ENCODE assay signal across 18 cellular contexts in genomic region chr1:45411510-45411899, GRCh38.
DNase-seq lines count a peak whose midpoint lies in the region; ATAC-seq, FAIRE-seq and TF ChIP-seq lines count a peak whose summit lies in the region.
"Had no signal": no experiment of that assay in that cellular context is flagged by ENCODE, and none has a peak within 500 bp of the region (broad histone marks: within the 10 kb centered on the region; RNA-seq: fewer than 3 reads in every experiment).

No MANE protein-coding gene starts in this region.

- no peak overlapping the region for H3K4me3 ChIP-seq in A549
- H3K4me3 ChIP-seq in H7 (ENCODE audit: insufficient read depth, low read depth, low read length): no peak overlapping the region
- no peak overlapping the region for H3K4me3 ChIP-seq in PC-3 (ENCODE audit: low read length)
- H3K4me3 ChIP-seq: coronary artery, GM12878, lung, psoas muscle, SK-N-MC, uterus had no signal

- no peak for TF ChIP-seq POLR2A in A549 (IDR thresholded peaks at IDR 0.05; ENCODE audit: low read length)

- H2AFZ ChIP-seq in PC-3 (ENCODE audit: low read length): peak overlapping the region; percentile 41; the same call in 1 of the 2 replicates

- H3K9ac ChIP-seq in PC-3 (ENCODE audit: low read length): no peak overlapping the region

- CTCF ChIA-PET in A549 (lab: Yijun Ruan, JAX): interaction anchor here (1.1 kb wide), 1 partner anchor 8 kb away, joined by 3 read pairs; no protein-coding TSS in a partner anchor
- CTCF ChIA-PET in PC-3 (lab: Charles Lee): no interaction called here

- TF ChIP-seq EP300 in A549 (IDR thresholded peaks at IDR 0.05): no peak

- no peak overlapping the region for H3K4me2 ChIP-seq in A549
- H3K4me2 ChIP-seq in PC-3 (ENCODE audit: low read length): peak overlapping the region; percentile 58

- H3K27ac ChIP-seq in A549: no peak overlapping the region
- peak overlapping the region; percentile 65 for H3K27ac ChIP-seq in PC-3 (ENCODE audit: low read length)
- H3K27ac ChIP-seq: coronary artery, epithelial cell of prostate, psoas muscle, SK-N-MC, uterus had no signal

- TF ChIP-seq RAD21 in A549 (conservative IDR thresholded peaks at IDR 0.05 in 1 of 2, IDR thresholded peaks at IDR 0.05 in 1 of 2): no peak

- no peaks in the 10 kb centered on the region for H3K9me2 ChIP-seq in PC-3 (replicated peaks; ENCODE audit: low read length)

- intact Hi-C loops in PC-3 (cut with micrococcal nuclease): loop anchor here (2.0 kb wide), 1 partner anchor 401 kb away; the partner anchor contains the start of gene HECTD3

- peak; percentile 30 to 37; a peak in 3 of 6 replicates for ATAC-seq in A549
- ATAC-seq in PC-3: peak; percentile 62
- ATAC-seq in GM19328 (IDR thresholded peaks at IDR 0.05; ENCODE audit: unreplicated experiment): no peak
- ATAC-seq in GM19023 (IDR thresholded peaks at IDR 0.05; ENCODE audit: unreplicated experiment): no peak
- ATAC-seq: GM12878; psoas muscle; stimulated activated naive CD8-positive, alpha-beta T cell treated with anti-CD3 and anti-CD28 coated beads, Interleukin-15, amount 100 ng/mL, for 72 hours had no signal

- H3K36me3 ChIP-seq in H7 (replicated peaks; ENCODE audit: control insufficient read depth, insufficient read depth, low read length): no peaks in the 10 kb centered on the region
- H3K36me3 ChIP-seq in PC-3 (ENCODE audit: low read depth, low read length): no peaks in the 10 kb centered on the region
- H3K36me3 ChIP-seq: uterus had no signal

- no peaks in the 10 kb centered on the region for H3K9me3 ChIP-seq in A549
- H3K9me3 ChIP-seq in PC-3 (ENCODE audit: low read length): no peaks in the 10 kb centered on the region
- H3K9me3 ChIP-seq: psoas muscle, uterus had no signal

- H3F3A ChIP-seq in PC-3 (ENCODE audit: low read length, unreplicated experiment): no peaks in the 10 kb centered on the region

- H3K4me1 ChIP-seq in A549 (no peaks in the 10 kb centered on the region), PC-3 (ENCODE audit: insufficient read depth, low read length) (peaks cover 18% of the 10 kb centered on the region)
- H3K4me1 ChIP-seq: psoas muscle, uterus had no signal

- FAIRE-seq in A549 (lab: Jason Lieb, UNC): no peak
- FAIRE-seq: GM12878 had no signal

- no peak for TF ChIP-seq CTCF in A549 (IDR thresholded peaks at IDR 0.05)
- TF ChIP-seq CTCF in PC-3 (conservative IDR thresholded peaks at IDR 0.05; ENCODE audit: low read depth, low read length): peak; percentile 42

- no peaks in the 10 kb centered on the region for H3K79me2 ChIP-seq in PC-3 (ENCODE audit: low read length)

- no peak for DNase-seq in A549 (ENCODE audit: low read depth in 1 of 2, low spot score in 1 of 2)
- peak; percentile 18 for DNase-seq in H7
- peak; percentile 48 for DNase-seq in PC-3
- DNase-seq in islet precursor cell: peak; percentile 53
- DNase-seq in NCI-H1105 (lab: John Stamatoyannopoulos, UW): no peak
- DNase-seq in amygdala (lab: John Stamatoyannopoulos, UW): no peak
- DNase-seq: activated naive CD4-positive, alpha-beta T cell treated with anti-CD3 and anti-CD28 coated beads, Interleukin-2, amount 50 U/mL, for 16 hours; psoas muscle; stimulated activated naive CD8-positive, alpha-beta T cell treated with anti-CD3 and anti-CD28 coated beads, Interleukin-15, amount 100 ng/mL, for 72 hours; T1000; uterus had no signal

- H3K27me3 ChIP-seq in H7 (ENCODE audit: control insufficient read depth, insufficient read depth, low read length) (no peaks in the 10 kb centered on the region), PC-3 (ENCODE audit: low read length) (no peaks in the 10 kb centered on the region)
- H3K27me3 ChIP-seq: uterus had no signal

- POLR2A ChIA-PET in A549 (lab: Yijun Ruan, JAX): no interaction called here
- POLR2A ChIA-PET in PC-3 (lab: Charles Lee; ENCODE audit: unreplicated experiment): no interaction called here

- no TSS peak for BruUV-seq in PC-3 (replicated peaks; lab: Mats Ljungman, UMichigan)

- no peaks in the 10 kb centered on the region for H4K20me1 ChIP-seq in PC-3 (ENCODE audit: low read length)

- 56% methylated on average over 3 of the region's 3 CpGs for WGBS in A549 (ENCODE audit: missing lambda C conversion rate)

TF ChIP-seq in A549, 52 proteins besides CTCF, POLR2A, EP300 and RAD21:
- TF ChIP-seq FOSB (CRISPR knock-in tag; IDR thresholded peaks at IDR 0.05) (no peak), FOXS1 (CRISPR knock-in tag; IDR thresholded peaks at IDR 0.05) (no peak), TP53 (CRISPR knock-in tag; IDR thresholded peaks at IDR 0.05) (no peak), NR3C1 (IDR thresholded peaks at IDR 0.05) (no peak), RFX5 (IDR thresholded peaks at IDR 0.05) (no peak), KDM5A (IDR thresholded peaks at IDR 0.05) (no peak), CEBPB (IDR thresholded peaks at IDR 0.05) (no peak), HOXB13 (CRISPR knock-in tag; IDR thresholded peaks at IDR 0.05; ENCODE audit: low read depth) (no peak), TFCP2L1 (CRISPR knock-in tag; IDR thresholded peaks at IDR 0.05) (no peak), KDM1A (IDR thresholded peaks at IDR 0.05; ENCODE audit: low read depth) (no peak), ESRRA (IDR thresholded peaks at IDR 0.05; ENCODE audit: borderline replicate concordance, low read length) (no peak), BCL3 (IDR thresholded peaks at IDR 0.05) (no peak), HMGXB4 (CRISPR knock-in tag; IDR thresholded peaks at IDR 0.05; ENCODE audit: borderline replicate concordance) (no peak)

Comparison
In these comparisons a context has a peak if more than half of its experiments do, and no peak if none do; other contexts are left out.
1. ATAC-seq: peak in A549 (2 of 2) and PC-3 (single experiment); none in GM19328 (single experiment) and GM19023 (single experiment).
2. DNase-seq: peak in H7 (single experiment), PC-3 (single experiment) and islet precursor cell (single experiment); none in A549 (0 of 2), NCI-H1105 (single experiment) and amygdala (0 of 56).